ENCODE assay signal across 8 cellular contexts in genomic region chr2:86105969-86106945, GRCh38. TPM values are rescaled to one million over a fixed set of nuclear protein-coding genes. Genes with fewer than 3 reads are reported as not detected.
A peak's percentile ranks its signal among the peaks of the same experiment; 100 is the strongest.
DNase-seq lines count a peak whose midpoint lies in the region; TF ChIP-seq lines count a peak whose summit lies in the region.

Gene PTCD3 (plus strand): TSS chr2:86106235. CDS start chr2:86106248, 13 bp downstream.

- WGBS in SK-N-SH (ENCODE audit: low lambda C conversion rate), result under 1% methylated on average over 37 of the region's 44 CpGs
- 1% methylated on average over 41 of the region's 44 CpGs for WGBS in suprapubic skin

- DNase-seq in GM04504 (ENCODE audit: low read depth) (peak; percentile 86), HFFc6 (peak; percentile 95), NCI-H1048 (lab: John Stamatoyannopoulos, UW) (peak; percentile 89), SK-N-SH (peak; percentile 88), germinal center (ENCODE audit: low spot score) (peak; percentile 92), non-pigmented ciliary epithelial cell (ENCODE audit: low read depth) (peak; percentile 84), suprapubic skin (ENCODE audit: low spot score in 2 of 2) (peak; percentile 96 to 97)
- DNase-seq in activated naive CD4-positive, alpha-beta T cell treated with anti-CD3 and anti-CD28 coated beads, Interleukin-2, amount 50 U/mL, for 16 hours, result peak; percentile 97

- peaks cover 13% of the 10 kb centered on the region for H4K20me1 ChIP-seq in SK-N-SH (ENCODE audit: insufficient read depth)

- H3K36me3 Mint-ChIP-seq in HFFc6 (ENCODE audit: low read depth), result peaks cover 61% of the 10 kb centered on the region

- TF ChIP-seq RAD21 in SK-N-SH (IDR thresholded peaks at IDR 0.05; ENCODE audit: low read length), result no peak

- TF ChIP-seq EP300 in SK-N-SH (IDR thresholded peaks at IDR 0.05; ENCODE audit: borderline replicate concordance in 1 of 2, low read depth in 1 of 2, low read length in 1 of 2) (peak in 1 of 2 experiments; percentile 29; a peak in 1 of 4 replicates), suprapubic skin (IDR thresholded peaks at IDR 0.05) (no peak)

- H3K4me1 ChIP-seq in SK-N-SH (ENCODE audit: control insufficient read depth in 1 of 2, insufficient read depth in 2 of 2, low read depth in 1 of 2, low read length in 1 of 2), result peaks cover 10 to 16% of the 10 kb centered on the region in 2 experiments; a peak in 3 of 4 replicates
- H3K4me1 ChIP-seq in suprapubic skin, result peaks cover 36% of the 10 kb centered on the region

- no peaks in the 10 kb centered on the region for H3K27me3 ChIP-seq in SK-N-SH (ENCODE audit: insufficient read depth)
- no peaks in the 10 kb centered on the region for H3K27me3 ChIP-seq in suprapubic skin

- H3K36me3 ChIP-seq in SK-N-SH (replicated peaks in 1 of 2; ENCODE audit: control insufficient read depth in 1 of 2, insufficient read depth in 2 of 2, low read length in 1 of 2) (peaks cover 34 to 41% of the 10 kb centered on the region in 2 experiments), suprapubic skin (peaks cover 32% of the 10 kb centered on the region)

- H3K9me2 ChIP-seq in SK-N-SH, result no peaks in the 10 kb centered on the region

- POLR2A ChIA-PET in SK-N-SH (lab: Yijun Ruan, JAX), result interaction anchor here (0.8 to 1.8 kb wide), 3 partner anchors 28 to 279 kb away, joined by 3 to 6 read pairs (median 4); partner anchors contain the start of gene IMMT

- peak within 1 kb of the TSS; percentile 95 to 98 for H3K4me3 ChIP-seq in SK-N-SH (ENCODE audit: low read depth in 2 of 2, low read length in 1 of 2)
- peak within 1 kb of the TSS; percentile 95 for H3K4me3 ChIP-seq in suprapubic skin

- peak within 1 kb of the TSS; percentile 87 for H2AFZ ChIP-seq in SK-N-SH (ENCODE audit: low read depth)

- TF ChIP-seq POLR2A in suprapubic skin (IDR thresholded peaks at IDR 0.05), result peak in 1 of 2 donors; percentile 64

- peak within 1 kb of the TSS; percentile 94 for H3K4me3 Mint-ChIP-seq in HFFc6

- no peaks in the 10 kb centered on the region for H3F3A ChIP-seq in SK-N-SH (replicated peaks; ENCODE audit: insufficient read depth)

- H3K79me2 ChIP-seq in SK-N-SH (ENCODE audit: insufficient read depth), result peaks cover 94% of the 10 kb centered on the region

- H3K4me1 Mint-ChIP-seq in HFFc6 (ENCODE audit: low read depth), result peaks cover 67% of the 10 kb centered on the region

- H3K9me3 Mint-ChIP-seq in HFFc6, result no peaks in the 10 kb centered on the region

- H3K27me3 Mint-ChIP-seq in HFFc6 (ENCODE audit: insufficient read depth), result peaks cover 2% of the 10 kb centered on the region; the same call in 1 of the 2 replicates

- CTCF ChIA-PET in SK-N-SH (lab: Yijun Ruan, JAX), result interaction anchor here (0.8 to 1.5 kb wide), 3 partner anchors 18 to 27 kb away, joined by 4 to 5 read pairs (median 4); no protein-coding TSS in a partner anchor

- H3K9me3 ChIP-seq in SK-N-SH, result no peaks in the 10 kb centered on the region
- no peaks in the 10 kb centered on the region for H3K9me3 ChIP-seq in suprapubic skin

- TF ChIP-seq CTCF in HFFc6 (IDR thresholded peaks at IDR 0.05), result 0 out of 2 replicates have a peak, but pooled peaks have one; percentile 13
- no peak for TF ChIP-seq CTCF in SK-N-SH (IDR thresholded peaks at IDR 0.05)
- TF ChIP-seq CTCF in suprapubic skin (IDR thresholded peaks at IDR 0.05), result no peak

- peak within 1 kb of the TSS; percentile 79 for H3K4me2 ChIP-seq in SK-N-SH

- H3K9ac ChIP-seq in SK-N-SH, result peak within 1 kb of the TSS; percentile 76

- peak within 1 kb of the TSS; percentile 92 for H3K27ac Mint-ChIP-seq in HFFc6

- H3K27ac ChIP-seq in SK-N-SH (ENCODE audit: low read depth in 2 of 2, low read length in 1 of 2) (peak within 1 kb of the TSS; percentile 80 to 89), suprapubic skin (peak within 1 kb of the TSS; percentile 89)

TF ChIP-seq in SK-N-SH, 30 proteins besides CTCF, POLR2A, EP300 and RAD21:
- no peak for TF ChIP-seq CHD2 (IDR thresholded peaks at IDR 0.05; ENCODE audit: low read length, partially characterized antibody)
- peak; percentile 99 for TF ChIP-seq TAF1 (IDR thresholded peaks at IDR 0.05; ENCODE audit: borderline replicate concordance, low read depth, low read length)
- peak; percentile 23; the same call in 1 of the 2 replicates for TF ChIP-seq JUND (IDR thresholded peaks at IDR 0.05)
- TF ChIP-seq IRF3 (IDR thresholded peaks at IDR 0.05; ENCODE audit: low read depth, low read length), result 0 out of 2 replicates have a peak, but pooled peaks have one; percentile 19
- TF ChIP-seq MAX (IDR thresholded peaks at IDR 0.05; ENCODE audit: low read depth), result peak; percentile 75; the same call in 1 of the 2 replicates
- 0 out of 2 replicates have a peak, but pooled peaks have one; percentile 30 for TF ChIP-seq NRF1 (IDR thresholded peaks at IDR 0.05; ENCODE audit: low read depth, low read length)
- TF ChIP-seq REST (IDR thresholded peaks at IDR 0.05; ENCODE audit: low read depth, low read length), result peak; percentile 71; the same call in 1 of the 2 replicates
- TF ChIP-seq MEF2A (IDR thresholded peaks at IDR 0.05; ENCODE audit: borderline replicate concordance, low read depth), result no peak
- peak; percentile 95 for TF ChIP-seq POLR2AphosphoS5 (IDR thresholded peaks at IDR 0.05; ENCODE audit: low read depth, low read length)
- peak; percentile 98 for TF ChIP-seq YY1 (IDR thresholded peaks at IDR 0.05; ENCODE audit: low read depth)
- TF ChIP-seq USF2 (IDR thresholded peaks at IDR 0.05; ENCODE audit: borderline replicate concordance, low read depth, low read length), result no peak
- TF ChIP-seq TCF12 (IDR thresholded peaks at IDR 0.05), result peak; percentile 28; the same call in 1 of the 2 replicates
- no peak for TF ChIP-seq GATA2 (CRISPR knock-in tag; IDR thresholded peaks at IDR 0.05)
- 0 out of 2 replicates have a peak, but pooled peaks have one; percentile 36 for TF ChIP-seq SIN3A (IDR thresholded peaks at IDR 0.05; ENCODE audit: borderline replicate concordance, low read depth, low read length)
- TF ChIP-seq GABPA (IDR thresholded peaks at IDR 0.05; ENCODE audit: low read depth), result peak; percentile 34
- TF ChIP-seq MXI1 (IDR thresholded peaks at IDR 0.05; ENCODE audit: low read depth, low read length), result peak; percentile 69; the same call in 1 of the 2 replicates
- peak; percentile 47; the same call in 1 of the 2 replicates for TF ChIP-seq ELF1 (IDR thresholded peaks at IDR 0.05)
- TF ChIP-seq FOXM1 (IDR thresholded peaks at IDR 0.05; ENCODE audit: low read depth), result 0 out of 2 replicates have a peak, but pooled peaks have one; percentile 61
TF ChIP-seq in SK-N-SH: peak in this region for 14.

RNA-seq across cellular contexts. Expression of gene PTCD3, which starts in this region (rescaled TPM):
- total RNA-seq in HFFc6 (2021; fragmentation: NEBNext Ultra II Directional; extraction: Animal tissue kit (Norgen Biotek cat#: 25700)), result 10 to 100 TPM; 59.5 to 75.4 (median 69.3) TPM
- 44.5 and 55.1 TPM in 2 replicates for polyA plus RNA-seq in SK-N-SH (2012; rRNA removed)
- 23.6 and 26.5 TPM in 2 replicates for polyA plus RNA-seq in SK-N-SH (2012; cell fraction: cytosol; rRNA removed)
- polyA plus RNA-seq in SK-N-SH (2012; cell fraction: nucleus; rRNA removed), result 107 and 244 TPM in 2 replicates
- 100 to 1,000 TPM in 2 of 4 donors, 10 to 100 TPM in 2; 42.9 to 240 (median 108) TPM for total RNA-seq in suprapubic skin

Comparison
In these comparisons a context has a peak if more than half of its experiments do, and no peak if none do; other contexts are left out.
1. Peak in every context shown above with its lines: DNase-seq, H3K4me3 ChIP-seq and H3K27ac ChIP-seq.